8 cellular contexts compared by ENCODE assay signal in genomic region chr5:759111-759741, GRCh38. TPM values are rescaled to one million over a fixed set of nuclear protein-coding genes. Genes with fewer than 3 reads are reported as not detected.
DNase-seq lines count a peak whose midpoint lies in the region; TF ChIP-seq lines count a peak whose summit lies in the region.

No MANE protein-coding gene starts in this region.

- peak in 1 of 2 donors; percentile 44 for TF ChIP-seq CTCF in right atrium auricular region (IDR thresholded peaks at IDR 0.05)

- no peaks in the 10 kb centered on the region for H3K9me3 ChIP-seq in right atrium auricular region

- H3K27ac ChIP-seq in right atrium auricular region = peak overlapping the region; percentile 82 to 84

- peak overlapping the region in 1 of 2 donors; percentile 26 for H3K4me3 ChIP-seq in right atrium auricular region

- H3K27me3 ChIP-seq in right atrium auricular region = no peaks in the 10 kb centered on the region

- peak; percentile 21 to 22 for DNase-seq in NCI-H2081 (lab: John Stamatoyannopoulos, UW)
- DNase-seq in NCI-H2081 treated with DMSO at 0.1 percent for 48 hours (lab: John Stamatoyannopoulos, UW) = no peak
- peak; percentile 15 for DNase-seq in activated CD8-positive, alpha-beta memory T cell treated with anti-CD3 and anti-CD28 coated beads, Interleukin-2, amount 50 U/mL, for 24 hours (ENCODE audit: extremely low read depth)
- peak; percentile 96 for DNase-seq in right atrium auricular region (ENCODE audit: low spot score)
- peak; percentile 53 for DNase-seq in stimulated activated CD8-positive, alpha-beta memory T cell treated with anti-CD3 and anti-CD28 coated beads, Interleukin-4, amount 100 ng/mL, for 48 hours
- DNase-seq in ACHN = no peak
- no peak for DNase-seq in NCI-H345 treated with DMSO at 0.1 percent for 48 hours (lab: John Stamatoyannopoulos, UW; ENCODE audit: unreplicated experiment)
- no peak for DNase-seq in SW 1271 (lab: John Stamatoyannopoulos, UW)

- in situ Hi-C loops in ACHN (cut with HindIII; ENCODE audit: low pct_ligation_motif_present, low pct_unique_long_range_greater_than_20kb, low sequenced_read_pairs) = no loop called here

- H3K4me1 ChIP-seq in right atrium auricular region = peaks cover 0 to 66% of the 10 kb centered on the region in 2 donors

- H3K36me3 ChIP-seq in right atrium auricular region = no peaks in the 10 kb centered on the region

RNA-seq across cellular contexts. Expression of gene ZDHHC11B, which starts 25.3 kb away (rescaled TPM):
- 1 to 10 TPM; 4.0 to 7.5 TPM for total RNA-seq in right atrium auricular region

Comparison
In these comparisons a context has a peak if more than half of its experiments do, and no peak if none do; other contexts are left out.
1. DNase-seq: peak in NCI-H2081 (2 of 2), activated CD8-positive, alpha-beta memory T cell treated with anti-CD3 and anti-CD28 coated beads, Interleukin-2, amount 50 U/mL, for 24 hours (single experiment), right atrium auricular region (single experiment) and stimulated activated CD8-positive, alpha-beta memory T cell treated with anti-CD3 and anti-CD28 coated beads, Interleukin-4, amount 100 ng/mL, for 48 hours (single experiment); none in NCI-H2081 treated with DMSO at 0.1 percent for 48 hours (single experiment), ACHN (single experiment), NCI-H345 treated with DMSO at 0.1 percent for 48 hours (single experiment) and SW 1271 (0 of 2).